ENCODE assay signal across 1 cellular context in the genomic region with DNA sequence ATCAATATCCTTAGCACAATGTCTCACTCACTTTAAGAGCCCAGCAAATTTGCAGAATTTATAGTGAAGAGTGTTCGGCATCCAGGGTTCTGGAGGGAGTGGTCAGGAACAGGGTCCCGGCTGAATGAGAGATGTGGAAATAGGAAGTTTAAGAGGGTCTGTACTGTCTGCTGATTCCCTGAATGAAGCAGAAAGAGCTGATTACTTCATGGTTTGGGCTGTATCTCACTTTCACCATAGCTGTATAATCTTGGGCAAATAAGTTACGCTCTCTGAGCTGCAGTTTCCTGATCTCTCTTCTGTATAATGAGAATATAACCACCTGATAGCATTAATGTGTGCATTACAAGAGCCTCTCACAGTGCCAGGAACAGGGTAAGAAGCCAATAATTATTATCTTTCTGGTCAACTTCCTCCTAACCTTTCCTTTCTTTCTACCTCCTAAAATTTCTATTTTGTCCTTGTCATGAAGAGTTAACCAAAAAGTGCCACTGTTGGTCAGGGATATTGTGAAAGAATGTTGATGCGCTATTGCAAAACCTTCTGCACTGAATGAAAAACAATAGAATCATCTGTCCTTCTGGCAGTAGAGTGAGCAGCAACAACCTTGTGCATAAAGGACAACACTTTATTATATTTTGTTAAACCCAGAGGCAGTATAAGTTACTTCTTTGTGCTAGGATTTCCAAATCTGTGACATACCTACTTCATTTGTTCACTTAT.
TF ChIP-seq lines count a peak whose summit lies in the region.

No MANE protein-coding gene starts in this region.

TF ChIP-seq in IMR-90, 13 proteins besides CTCF, POLR2A, EP300 and RAD21:
- TF ChIP-seq RFX5 (IDR thresholded peaks at IDR 0.05; ENCODE audit: low read depth, low read length) = no peak
- TF ChIP-seq CEBPB (IDR thresholded peaks at IDR 0.05; ENCODE audit: low read depth, low read length) = peak; percentile 47; the same call in 1 of the 2 replicates
